ENCODE assay signal across 8 cellular contexts in the genomic region with DNA sequence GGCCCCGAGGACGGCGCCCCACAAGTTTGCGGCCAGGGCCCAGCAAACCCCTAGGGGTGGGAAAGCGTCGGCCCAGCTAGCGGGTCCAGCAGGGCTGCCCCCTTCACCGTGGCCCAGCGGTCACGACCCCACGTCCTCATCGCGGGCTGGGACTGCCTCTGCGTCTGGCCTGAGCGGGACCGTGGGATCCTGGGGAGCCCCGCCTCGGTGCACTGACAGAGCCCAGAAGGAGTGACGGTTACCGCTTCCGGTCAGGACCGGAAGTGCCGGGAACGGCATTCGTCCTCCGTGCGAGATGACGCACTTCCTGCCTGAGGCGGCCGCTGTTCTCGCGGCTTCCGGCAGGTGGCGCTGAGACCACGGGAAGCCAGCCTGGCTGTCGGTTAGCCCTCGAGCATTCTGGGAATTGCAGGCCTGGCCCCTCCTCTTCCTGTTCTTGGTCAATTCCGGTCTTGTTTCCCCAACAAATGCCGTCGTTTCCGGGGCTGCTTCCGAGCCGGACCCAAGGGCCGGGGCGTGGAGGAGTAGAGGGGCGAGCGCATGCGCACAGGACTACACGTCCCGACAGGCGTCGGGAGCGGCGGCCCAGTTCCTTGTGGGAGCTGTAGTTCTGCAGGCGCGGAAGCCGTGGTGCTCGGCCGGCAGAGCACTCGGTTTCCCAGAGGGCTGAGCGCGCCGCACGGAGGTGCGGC. TPM values are rescaled to one million over a fixed set of nuclear protein-coding genes. Genes with fewer than 3 reads are reported as not detected.
A peak's percentile ranks its signal among the peaks of the same experiment; 100 is the strongest.
DNase-seq lines count a peak whose midpoint lies in the region; TF ChIP-seq lines count a peak whose summit lies in the region.

TSSC4 (plus strand) TSS at position 682 of the 692 bp plus-strand sequence. CDS start 1,884 bp downstream, outside the sequence.

- H3K9ac ChIP-seq in SK-N-MC (ENCODE audit: insufficient read length), result peak within 1 kb of the TSS; percentile 96

- H3K27ac ChIP-seq in SK-N-MC (peak within 1 kb of the TSS; percentile 77), temporal lobe (ENCODE audit: low read depth, low read length) (peak within 1 kb of the TSS; percentile 98)

- no peaks in the 10 kb centered on the region; the same call in 1 of the 2 replicates for H3K36me3 ChIP-seq in SK-N-MC (ENCODE audit: insufficient read depth, low read length)

- peak; percentile 97 for TF ChIP-seq CTCF in HFF-Myc (IDR thresholded peaks at IDR 0.05; ENCODE audit: low read depth, low read length, missing control alignments)

- peak; percentile 100 for DNase-seq in GM04504 (ENCODE audit: low read depth)
- DNase-seq in HFF-Myc (ENCODE audit: extremely low read depth, low read depth), result peak; percentile 99
- peak; percentile 100 for DNase-seq in NAMALWA (ENCODE audit: low spot score)
- peak; percentile 99 for DNase-seq in SK-N-MC (ENCODE audit: low read depth, low spot score)
- peak; percentile 99 for DNase-seq in activated naive CD4-positive, alpha-beta T cell treated with anti-CD3 and anti-CD28 coated beads, Interleukin-2, amount 50 U/mL, for 16 hours
- DNase-seq in germinal center (ENCODE audit: low spot score), result peak; percentile 99
- peak; percentile 91 to 100 (median 99) for DNase-seq in nucleus accumbens (lab: John Stamatoyannopoulos, UW)

- no peaks in the 10 kb centered on the region for H3K9me3 ChIP-seq in SK-N-MC (ENCODE audit: low read depth, low read length)

- peak within 1 kb of the TSS; percentile 99 for H3K4me3 ChIP-seq in HFF-Myc (replicated peaks; ENCODE audit: low read depth, low read length)
- H3K4me3 ChIP-seq in SK-N-MC, result peak within 1 kb of the TSS; percentile 95

RNA-seq across cellular contexts. Expression of gene TSSC4, which starts in this region (rescaled TPM):
- 15.5 TPM for total RNA-seq in temporal lobe

Comparison
In these comparisons a context has a peak if more than half of its experiments do, and no peak if none do; other contexts are left out.
1. Peak in every context shown above with its lines: DNase-seq, H3K4me3 ChIP-seq and H3K27ac ChIP-seq.